Comparison of ENCODE assay signal across 9 cellular contexts in genomic region chr14:64823305-64823985, GRCh38. TPM values are rescaled to one million over a fixed set of nuclear protein-coding genes. Genes with fewer than 3 reads are reported as not detected.
DNase-seq lines count a peak whose midpoint lies in the region; ATAC-seq, FAIRE-seq and TF ChIP-seq lines count a peak whose summit lies in the region.
"Had no signal": no experiment of that assay in that cellular context is flagged by ENCODE, and none has a peak within 500 bp of the region (broad histone marks: within the 10 kb centered on the region; RNA-seq: fewer than 3 reads in every experiment).

No MANE protein-coding gene starts in this region.

- peak overlapping the region; percentile 59 for H3K4me3 Mint-ChIP-seq in nephron progenitor cell

- DNase-seq in GM12892 (ENCODE audit: insufficient read length) (peak; percentile 82), PC-3 (peak; percentile 83), esophagus squamous epithelium (lab: John Stamatoyannopoulos, UW) (no peak), nephron progenitor cell (peak; percentile 83)
- DNase-seq in activated T-cell treated with anti-CD3 and anti-CD28 coated beads, Interleukin-2, amount 50 U/mL, for 1 hour = peak; percentile 70
- peak; percentile 28 to 68 (median 56) for DNase-seq in stimulated activated naive CD4-positive, alpha-beta T cell (lab: John Stamatoyannopoulos, UW)

- H3K4me2 ChIP-seq in PC-3 (ENCODE audit: low read length) = peak overlapping the region; percentile 73

- peak; percentile 94 for FAIRE-seq in GM12892 (lab: Jason Lieb, UNC)

- TF ChIP-seq POLR2A in GM12892 (IDR thresholded peaks at IDR 0.05; ENCODE audit: low read depth, low read length) = no peak
- no peak for TF ChIP-seq POLR2A in esophagus squamous epithelium (IDR thresholded peaks at IDR 0.05)

- H3K27me3 Mint-ChIP-seq in nephron progenitor cell (ENCODE audit: low read depth, poor library complexity) = peaks cover 31% of the 10 kb centered on the region

- WGBS in esophagus squamous epithelium, 2 donors = 31 to 33% methylated on average over 3 to 7 of the region's 20 CpGs

- H4K20me1 ChIP-seq in PC-3 (ENCODE audit: low read length) = no peaks in the 10 kb centered on the region

- H3K36me3 Mint-ChIP-seq in nephron progenitor cell (ENCODE audit: low read depth) = no peaks in the 10 kb centered on the region

- H3K79me2 ChIP-seq in PC-3 (ENCODE audit: low read length) = no peaks in the 10 kb centered on the region

- H2AFZ ChIP-seq in PC-3 (ENCODE audit: low read length) = peak overlapping the region; percentile 84

- H3K9ac ChIP-seq in HUES48 (ENCODE audit: low read depth, low read length) = no peak overlapping the region
- H3K9ac ChIP-seq in PC-3 (ENCODE audit: low read length) = no peak overlapping the region

- H3K4me3 ChIP-seq in HUES48 (ENCODE audit: low read depth, low read length) (peak overlapping the region; percentile 38; the same call in 1 of the 2 replicates), PC-3 (ENCODE audit: low read length) (peak overlapping the region; percentile 47), esophagus squamous epithelium (no peak overlapping the region)
- H3K4me3 ChIP-seq: skin epidermis had no signal

- BruUV-seq in PC-3 (replicated peaks; lab: Mats Ljungman, UMichigan) = no TSS peak

- H3K4me1 ChIP-seq in HUES48 (ENCODE audit: control insufficient read depth, insufficient read depth, low read length) (peaks cover 10% of the 10 kb centered on the region), PC-3 (ENCODE audit: insufficient read depth, low read length) (no peaks in the 10 kb centered on the region; the same call in 1 of the 2 replicates), esophagus squamous epithelium (peaks cover 0 to 8% (median 5%) of the 10 kb centered on the region in 3 donors)

- H3K27me3 ChIP-seq in HUES48 (ENCODE audit: control insufficient read depth, insufficient read depth, low read length) = no peaks in the 10 kb centered on the region
- no peaks in the 10 kb centered on the region for H3K27me3 ChIP-seq in PC-3 (ENCODE audit: low read length)
- peaks cover 0 to 28% (median 0%) of the 10 kb centered on the region in 4 donors for H3K27me3 ChIP-seq in esophagus squamous epithelium

- H3K27ac ChIP-seq in HUES48 (ENCODE audit: low read depth, low read length) (no peak overlapping the region), PC-3 (ENCODE audit: low read length) (no peak overlapping the region), esophagus squamous epithelium (no peak overlapping the region)
- H3K27ac ChIP-seq: skin epidermis had no signal

- POLR2A ChIA-PET in PC-3 (lab: Charles Lee; ENCODE audit: unreplicated experiment) = no interaction called here

- TF ChIP-seq CTCF in PC-3 (conservative IDR thresholded peaks at IDR 0.05; ENCODE audit: low read depth, low read length) (peak; percentile 90), esophagus squamous epithelium (IDR thresholded peaks at IDR 0.05) (peak; percentile 49 to 84 (median 76)), nephron progenitor cell (IDR thresholded peaks at IDR 0.05) (peak; percentile 82)

- CTCF ChIA-PET in PC-3 (lab: Charles Lee) = interaction anchor here (0.5 to 2.5 kb wide), 24 partner anchors 11 to 402 kb away, joined by 3 to 67 read pairs (median 4); no protein-coding TSS in a partner anchor

- no peaks in the 10 kb centered on the region for H3F3A ChIP-seq in PC-3 (ENCODE audit: low read length, unreplicated experiment)

- no peaks in the 10 kb centered on the region for H3K9me3 Mint-ChIP-seq in nephron progenitor cell

- peak; percentile 99 for ATAC-seq in PC-3
- no peak for ATAC-seq in HG03439 (IDR thresholded peaks at IDR 0.05; ENCODE audit: unreplicated experiment)

- H3K27ac Mint-ChIP-seq in nephron progenitor cell = no peak overlapping the region

- no peaks in the 10 kb centered on the region for H3K36me3 ChIP-seq in HUES48 (ENCODE audit: control insufficient read depth, insufficient read depth, low read length)
- H3K36me3 ChIP-seq in PC-3 (ENCODE audit: low read depth, low read length) = no peaks in the 10 kb centered on the region
- no peaks in the 10 kb centered on the region for H3K36me3 ChIP-seq in esophagus squamous epithelium

- H3K4me1 Mint-ChIP-seq in nephron progenitor cell = peaks cover 70% of the 10 kb centered on the region

- H3K9me3 ChIP-seq in HUES48 (ENCODE audit: control insufficient read depth, insufficient read depth, low read length) (no peaks in the 10 kb centered on the region), PC-3 (ENCODE audit: low read length) (no peaks in the 10 kb centered on the region), esophagus squamous epithelium (no peaks in the 10 kb centered on the region)

- H3K9me2 ChIP-seq in PC-3 (replicated peaks; ENCODE audit: low read length) = no peaks in the 10 kb centered on the region

- intact Hi-C loops in PC-3 (cut with micrococcal nuclease) = loop anchor here (1.0 to 5.0 kb wide), 3 partner anchors 17 to 160 kb away; no protein-coding TSS in a partner anchor
- intact Hi-C loops in esophagus squamous epithelium (cut with DNase I) = loop anchor here (10.0 kb wide), 1 partner anchor 161 kb away; the partner anchor contains the start of gene FNTB

RNA-seq across cellular contexts. Expression of gene SPTB, which starts 56.3 kb away (rescaled TPM):
- 0.06 TPM for polyA plus RNA-seq in GM12892 (2012; ENCODE audit: missing spikeins)
- total RNA-seq in PC-3 (2014; rRNA removed) = 2.3 and 3.6 TPM in 2 replicates
- total RNA-seq in esophagus squamous epithelium = 1 to 10 TPM in 2 of 4 donors, under 1 TPM in 2; 0.13 to 3.8 (median 1.5) TPM

Comparison
In these comparisons a context has a peak if more than half of its experiments do, and no peak if none do; other contexts are left out.
1. H3K4me3 ChIP-seq: peak in HUES48 (single experiment) and PC-3 (single experiment); none in esophagus squamous epithelium (0 of 4).
2. Peak in every context shown above with its lines, with median percentiles within 50 percentile points of each other: CTCF ChIP-seq.